In the genomic region with DNA sequence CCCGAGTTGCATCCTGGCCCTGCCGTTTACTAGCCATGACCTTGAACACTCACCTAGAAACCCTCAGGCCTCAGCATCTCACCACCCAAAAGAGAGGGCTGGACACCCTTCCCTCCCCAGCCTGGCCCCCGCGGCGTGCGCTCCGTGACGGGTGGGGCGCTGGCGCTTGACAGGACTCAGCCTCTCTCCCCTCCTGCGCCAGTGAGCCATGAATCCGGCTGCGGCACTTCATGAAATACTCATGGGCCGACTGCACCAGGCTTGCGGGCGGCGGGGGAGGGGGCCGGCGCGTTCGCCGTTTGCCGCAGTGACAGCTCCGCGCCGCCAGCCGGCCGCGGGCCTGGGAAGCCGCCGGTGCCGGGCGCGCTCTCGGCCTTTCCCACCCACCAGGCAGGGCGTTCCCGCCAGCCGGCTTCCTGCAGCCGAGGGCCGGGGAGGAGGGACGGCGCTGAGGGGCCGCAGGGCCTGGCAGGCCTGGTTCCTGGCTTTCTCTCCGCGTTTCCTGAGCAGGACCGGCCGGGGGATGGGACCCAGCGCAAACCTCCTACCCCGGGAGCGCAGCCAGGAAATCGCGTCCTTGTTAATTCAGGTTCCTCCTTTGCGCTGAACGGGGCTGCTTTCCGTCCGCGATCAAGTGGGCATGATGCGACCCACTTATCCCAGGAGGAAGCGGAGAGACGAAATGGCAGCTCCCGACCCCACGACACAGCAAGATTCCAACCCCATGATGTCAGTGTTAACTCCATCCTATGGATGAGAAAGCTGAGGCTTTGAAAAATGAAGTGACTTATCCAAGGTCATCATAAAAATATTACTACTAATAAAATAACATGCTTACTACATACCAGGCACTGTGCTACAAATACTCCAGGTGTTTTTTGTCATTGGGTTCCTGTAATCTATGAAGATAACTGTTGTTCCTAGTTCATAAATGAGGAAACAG, we compare ENCODE assay signal across 1 cellular context.
A peak's percentile ranks its signal among the peaks of the same experiment; 100 is the strongest.
TF ChIP-seq lines count a peak whose summit lies in the region.

No MANE protein-coding gene starts in this region.

TF ChIP-seq in HepG2, 621 proteins besides CTCF, POLR2A, EP300 and RAD21 (continued from another document and continues in another):
- TF ChIP-seq, protein P1, sequence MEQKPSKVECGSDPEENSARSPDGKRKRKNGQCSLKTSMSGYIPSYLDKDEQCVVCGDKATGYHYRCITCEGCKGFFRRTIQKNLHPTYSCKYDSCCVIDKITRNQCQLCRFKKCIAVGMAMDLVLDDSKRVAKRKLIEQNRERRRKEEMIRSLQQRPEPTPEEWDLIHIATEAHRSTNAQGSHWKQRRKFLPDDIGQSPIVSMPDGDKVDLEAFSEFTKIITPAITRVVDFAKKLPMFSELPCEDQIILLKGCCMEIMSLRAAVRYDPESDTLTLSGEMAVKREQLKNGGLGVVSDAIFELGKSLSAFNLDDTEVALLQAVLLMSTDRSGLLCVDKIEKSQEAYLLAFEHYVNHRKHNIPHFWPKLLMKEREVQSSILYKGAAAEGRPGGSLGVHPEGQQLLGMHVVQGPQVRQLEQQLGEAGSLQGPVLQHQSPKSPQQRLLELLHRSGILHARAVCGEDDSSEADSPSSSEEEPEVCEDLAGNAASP (CRISPR knock-in tag; IDR thresholded peaks at IDR 0.05; ENCODE audit: borderline replicate concordance) = no peak
- TF ChIP-seq ZNF557 (CRISPR knock-in tag; IDR thresholded peaks at IDR 0.05) (no peak), ZNF20 (CRISPR knock-in tag; IDR thresholded peaks at IDR 0.05) (no peak), ZBTB8A (CRISPR knock-in tag; IDR thresholded peaks at IDR 0.05; ENCODE audit: borderline replicate concordance, low read depth) (no peak), ZNF660 (CRISPR knock-in tag; IDR thresholded peaks at IDR 0.05; ENCODE audit: borderline replicate concordance, low read depth) (no peak), RNF2 (conservative IDR thresholded peaks at IDR 0.05; ENCODE audit: low read depth) (no peak), ZNF180 (CRISPR knock-in tag; IDR thresholded peaks at IDR 0.05; ENCODE audit: borderline replicate concordance, low read depth) (no peak), SMYD3 (CRISPR knock-in tag; IDR thresholded peaks at IDR 0.05) (no peak), FOXA1 (IDR thresholded peaks at IDR 0.05) (no peak), FOXA1 (CRISPR knock-in tag; IDR thresholded peaks at IDR 0.05) (no peak), ZBTB1 (CRISPR knock-in tag; IDR thresholded peaks at IDR 0.05; ENCODE audit: borderline replicate concordance) (no peak), GZF1 (CRISPR knock-in tag; IDR thresholded peaks at IDR 0.05) (no peak), ZNF441 (CRISPR knock-in tag; IDR thresholded peaks at IDR 0.05; ENCODE audit: borderline replicate concordance) (0 out of 2 replicates have a peak, but pooled peaks have one; percentile 61), TCF7L2 (IDR thresholded peaks at IDR 0.05; ENCODE audit: low read depth, low read length) (no peak), HOXA3 (CRISPR knock-in tag; IDR thresholded peaks at IDR 0.05) (0 out of 2 replicates have a peak, but pooled peaks have one; percentile 24), YEATS4 (CRISPR knock-in tag; IDR thresholded peaks at IDR 0.05; ENCODE audit: borderline replicate concordance) (peak; percentile 51; the same call in 1 of the 2 replicates), ZNF567 (CRISPR knock-in tag; IDR thresholded peaks at IDR 0.05; ENCODE audit: borderline replicate concordance) (no peak), NFATC3 (CRISPR knock-in tag; IDR thresholded peaks at IDR 0.05) (no peak), NPAS2 (CRISPR knock-in tag; IDR thresholded peaks at IDR 0.05; ENCODE audit: borderline replicate concordance) (no peak), MEIS1 (CRISPR knock-in tag; IDR thresholded peaks at IDR 0.05; ENCODE audit: borderline replicate concordance) (no peak), SYNCRIP (IDR thresholded peaks at IDR 0.05; ENCODE audit: insufficient read depth, low read depth, low read length) (no peak), TEAD2 (CRISPR knock-in tag; IDR thresholded peaks at IDR 0.05) (no peak), ZFP62 (CRISPR knock-in tag; IDR thresholded peaks at IDR 0.05) (no peak), ZSCAN31 (CRISPR knock-in tag; IDR thresholded peaks at IDR 0.05; ENCODE audit: low read depth) (no peak), ZNF160 (CRISPR knock-in tag; IDR thresholded peaks at IDR 0.05) (no peak), RCOR2 (CRISPR knock-in tag; IDR thresholded peaks at IDR 0.05) (no peak), KLF6 (CRISPR knock-in tag; IDR thresholded peaks at IDR 0.05) (no peak), TOE1 (CRISPR knock-in tag; IDR thresholded peaks at IDR 0.05) (no peak), SMAD3 (CRISPR knock-in tag; IDR thresholded peaks at IDR 0.05) (no peak), ZFP36L2 (CRISPR knock-in tag; IDR thresholded peaks at IDR 0.05) (no peak), BRCA1 (CRISPR knock-in tag; IDR thresholded peaks at IDR 0.05) (no peak), YY1 (IDR thresholded peaks at IDR 0.05; ENCODE audit: insufficient read depth, insufficient replicate concordance, low read depth, low read length) (no peak), FOXK2 (IDR thresholded peaks at IDR 0.05) (no peak), FOXM1 (CRISPR knock-in tag; IDR thresholded peaks at IDR 0.05) (no peak), JARID2 (CRISPR knock-in tag; IDR thresholded peaks at IDR 0.05; ENCODE audit: insufficient replicate concordance) (no peak)
- TF ChIP-seq, protein P2, sequence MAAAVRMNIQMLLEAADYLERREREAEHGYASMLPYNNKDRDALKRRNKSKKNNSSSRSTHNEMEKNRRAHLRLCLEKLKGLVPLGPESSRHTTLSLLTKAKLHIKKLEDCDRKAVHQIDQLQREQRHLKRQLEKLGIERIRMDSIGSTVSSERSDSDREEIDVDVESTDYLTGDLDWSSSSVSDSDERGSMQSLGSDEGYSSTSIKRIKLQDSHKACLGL (CRISPR knock-in tag; IDR thresholded peaks at IDR 0.05) = no peak
- TF ChIP-seq, protein P3, sequence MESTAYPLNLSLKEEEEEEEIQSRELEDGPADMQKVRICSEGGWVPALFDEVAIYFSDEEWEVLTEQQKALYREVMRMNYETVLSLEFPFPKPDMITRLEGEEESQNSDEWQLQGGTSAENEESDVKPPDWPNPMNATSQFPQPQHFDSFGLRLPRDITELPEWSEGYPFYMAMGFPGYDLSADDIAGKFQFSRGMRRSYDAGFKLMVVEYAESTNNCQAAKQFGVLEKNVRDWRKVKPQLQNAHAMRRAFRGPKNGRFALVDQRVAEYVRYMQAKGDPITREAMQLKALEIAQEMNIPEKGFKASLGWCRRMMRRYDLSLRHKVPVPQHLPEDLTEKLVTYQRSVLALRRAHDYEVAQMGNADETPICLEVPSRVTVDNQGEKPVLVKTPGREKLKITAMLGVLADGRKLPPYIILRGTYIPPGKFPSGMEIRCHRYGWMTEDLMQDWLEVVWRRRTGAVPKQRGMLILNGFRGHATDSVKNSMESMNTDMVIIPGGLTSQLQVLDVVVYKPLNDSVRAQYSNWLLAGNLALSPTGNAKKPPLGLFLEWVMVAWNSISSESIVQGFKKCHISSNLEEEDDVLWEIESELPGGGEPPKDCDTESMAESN (CRISPR knock-in tag; conservative IDR thresholded peaks at IDR 0.05) = no peak
- TF ChIP-seq, protein P4, sequence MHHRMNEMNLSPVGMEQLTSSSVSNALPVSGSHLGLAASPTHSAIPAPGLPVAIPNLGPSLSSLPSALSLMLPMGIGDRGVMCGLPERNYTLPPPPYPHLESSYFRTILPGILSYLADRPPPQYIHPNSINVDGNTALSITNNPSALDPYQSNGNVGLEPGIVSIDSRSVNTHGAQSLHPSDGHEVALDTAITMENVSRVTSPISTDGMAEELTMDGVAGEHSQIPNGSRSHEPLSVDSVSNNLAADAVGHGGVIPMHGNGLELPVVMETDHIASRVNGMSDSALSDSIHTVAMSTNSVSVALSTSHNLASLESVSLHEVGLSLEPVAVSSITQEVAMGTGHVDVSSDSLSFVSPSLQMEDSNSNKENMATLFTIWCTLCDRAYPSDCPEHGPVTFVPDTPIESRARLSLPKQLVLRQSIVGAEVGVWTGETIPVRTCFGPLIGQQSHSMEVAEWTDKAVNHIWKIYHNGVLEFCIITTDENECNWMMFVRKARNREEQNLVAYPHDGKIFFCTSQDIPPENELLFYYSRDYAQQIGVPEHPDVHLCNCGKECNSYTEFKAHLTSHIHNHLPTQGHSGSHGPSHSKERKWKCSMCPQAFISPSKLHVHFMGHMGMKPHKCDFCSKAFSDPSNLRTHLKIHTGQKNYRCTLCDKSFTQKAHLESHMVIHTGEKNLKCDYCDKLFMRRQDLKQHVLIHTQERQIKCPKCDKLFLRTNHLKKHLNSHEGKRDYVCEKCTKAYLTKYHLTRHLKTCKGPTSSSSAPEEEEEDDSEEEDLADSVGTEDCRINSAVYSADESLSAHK (CRISPR knock-in tag; IDR thresholded peaks at IDR 0.05; ENCODE audit: borderline replicate concordance) = no peak
- TF ChIP-seq, protein P5, sequence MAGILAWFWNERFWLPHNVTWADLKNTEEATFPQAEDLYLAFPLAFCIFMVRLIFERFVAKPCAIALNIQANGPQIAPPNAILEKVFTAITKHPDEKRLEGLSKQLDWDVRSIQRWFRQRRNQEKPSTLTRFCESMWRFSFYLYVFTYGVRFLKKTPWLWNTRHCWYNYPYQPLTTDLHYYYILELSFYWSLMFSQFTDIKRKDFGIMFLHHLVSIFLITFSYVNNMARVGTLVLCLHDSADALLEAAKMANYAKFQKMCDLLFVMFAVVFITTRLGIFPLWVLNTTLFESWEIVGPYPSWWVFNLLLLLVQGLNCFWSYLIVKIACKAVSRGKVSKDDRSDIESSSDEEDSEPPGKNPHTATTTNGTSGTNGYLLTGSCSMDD (CRISPR knock-in tag; IDR thresholded peaks at IDR 0.05) = no peak
- TF ChIP-seq, protein P6, sequence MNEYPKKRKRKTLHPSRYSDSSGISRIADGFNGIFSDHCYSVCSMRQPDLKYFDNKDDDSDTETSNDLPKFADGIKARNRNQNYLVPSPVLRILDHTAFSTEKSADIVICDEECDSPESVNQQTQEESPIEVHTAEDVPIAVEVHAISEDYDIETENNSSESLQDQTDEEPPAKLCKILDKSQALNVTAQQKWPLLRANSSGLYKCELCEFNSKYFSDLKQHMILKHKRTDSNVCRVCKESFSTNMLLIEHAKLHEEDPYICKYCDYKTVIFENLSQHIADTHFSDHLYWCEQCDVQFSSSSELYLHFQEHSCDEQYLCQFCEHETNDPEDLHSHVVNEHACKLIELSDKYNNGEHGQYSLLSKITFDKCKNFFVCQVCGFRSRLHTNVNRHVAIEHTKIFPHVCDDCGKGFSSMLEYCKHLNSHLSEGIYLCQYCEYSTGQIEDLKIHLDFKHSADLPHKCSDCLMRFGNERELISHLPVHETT (CRISPR knock-in tag; conservative IDR thresholded peaks at IDR 0.05) = no peak
- TF ChIP-seq, protein P7, sequence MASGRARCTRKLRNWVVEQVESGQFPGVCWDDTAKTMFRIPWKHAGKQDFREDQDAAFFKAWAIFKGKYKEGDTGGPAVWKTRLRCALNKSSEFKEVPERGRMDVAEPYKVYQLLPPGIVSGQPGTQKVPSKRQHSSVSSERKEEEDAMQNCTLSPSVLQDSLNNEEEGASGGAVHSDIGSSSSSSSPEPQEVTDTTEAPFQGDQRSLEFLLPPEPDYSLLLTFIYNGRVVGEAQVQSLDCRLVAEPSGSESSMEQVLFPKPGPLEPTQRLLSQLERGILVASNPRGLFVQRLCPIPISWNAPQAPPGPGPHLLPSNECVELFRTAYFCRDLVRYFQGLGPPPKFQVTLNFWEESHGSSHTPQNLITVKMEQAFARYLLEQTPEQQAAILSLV (CRISPR knock-in tag; IDR thresholded peaks at IDR 0.05; ENCODE audit: borderline replicate concordance) = peak; percentile 71; the same call in 1 of the 2 replicates
- TF ChIP-seq, protein P8, sequence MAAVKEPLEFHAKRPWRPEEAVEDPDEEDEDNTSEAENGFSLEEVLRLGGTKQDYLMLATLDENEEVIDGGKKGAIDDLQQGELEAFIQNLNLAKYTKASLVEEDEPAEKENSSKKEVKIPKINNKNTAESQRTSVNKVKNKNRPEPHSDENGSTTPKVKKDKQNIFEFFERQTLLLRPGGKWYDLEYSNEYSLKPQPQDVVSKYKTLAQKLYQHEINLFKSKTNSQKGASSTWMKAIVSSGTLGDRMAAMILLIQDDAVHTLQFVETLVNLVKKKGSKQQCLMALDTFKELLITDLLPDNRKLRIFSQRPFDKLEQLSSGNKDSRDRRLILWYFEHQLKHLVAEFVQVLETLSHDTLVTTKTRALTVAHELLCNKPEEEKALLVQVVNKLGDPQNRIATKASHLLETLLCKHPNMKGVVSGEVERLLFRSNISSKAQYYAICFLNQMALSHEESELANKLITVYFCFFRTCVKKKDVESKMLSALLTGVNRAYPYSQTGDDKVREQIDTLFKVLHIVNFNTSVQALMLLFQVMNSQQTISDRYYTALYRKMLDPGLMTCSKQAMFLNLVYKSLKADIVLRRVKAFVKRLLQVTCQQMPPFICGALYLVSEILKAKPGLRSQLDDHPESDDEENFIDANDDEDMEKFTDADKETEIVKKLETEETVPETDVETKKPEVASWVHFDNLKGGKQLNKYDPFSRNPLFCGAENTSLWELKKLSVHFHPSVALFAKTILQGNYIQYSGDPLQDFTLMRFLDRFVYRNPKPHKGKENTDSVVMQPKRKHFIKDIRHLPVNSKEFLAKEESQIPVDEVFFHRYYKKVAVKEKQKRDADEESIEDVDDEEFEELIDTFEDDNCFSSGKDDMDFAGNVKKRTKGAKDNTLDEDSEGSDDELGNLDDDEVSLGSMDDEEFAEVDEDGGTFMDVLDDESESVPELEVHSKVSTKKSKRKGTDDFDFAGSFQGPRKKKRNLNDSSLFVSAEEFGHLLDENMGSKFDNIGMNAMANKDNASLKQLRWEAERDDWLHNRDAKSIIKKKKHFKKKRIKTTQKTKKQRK (IDR thresholded peaks at IDR 0.05; ENCODE audit: low read length) = no peak
